ENCODE assay signal across 1 cellular context in the genomic region with DNA sequence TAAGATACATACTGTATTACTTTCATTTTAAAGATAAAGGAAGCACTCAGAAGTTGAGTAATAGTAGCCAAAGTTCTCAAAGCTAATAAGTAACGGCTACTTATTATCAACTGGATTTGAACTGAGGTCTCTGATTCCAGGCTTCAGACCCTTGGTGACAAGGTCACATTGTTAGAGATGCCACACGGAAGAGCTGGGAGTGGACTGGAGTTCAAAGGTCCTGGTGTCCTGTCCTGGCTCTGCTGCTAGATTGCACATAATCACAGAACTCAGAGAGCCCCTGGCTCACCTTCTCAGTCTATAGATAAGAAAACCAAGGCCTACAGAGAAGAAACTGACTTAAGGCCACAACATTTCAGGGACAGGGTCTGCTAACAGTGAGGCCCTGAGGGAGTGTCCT.
TF ChIP-seq lines count a peak whose summit lies in the region.

No MANE protein-coding gene starts in this region.

TF ChIP-seq in HepG2, 621 proteins besides CTCF, POLR2A, EP300 and RAD21 (continued from another document and continues in another):
- no peak for TF ChIP-seq LRRFIP1 (CRISPR knock-in tag; conservative IDR thresholded peaks at IDR 0.05)
- no peak for TF ChIP-seq ZSCAN21 (CRISPR knock-in tag; IDR thresholded peaks at IDR 0.05; ENCODE audit: borderline replicate concordance)
- no peak for TF ChIP-seq TMF1 (CRISPR knock-in tag; IDR thresholded peaks at IDR 0.05; ENCODE audit: low read depth)
- TF ChIP-seq ZFP90 (CRISPR knock-in tag; IDR thresholded peaks at IDR 0.05; ENCODE audit: borderline replicate concordance) = no peak
- TF ChIP-seq, protein P1, sequence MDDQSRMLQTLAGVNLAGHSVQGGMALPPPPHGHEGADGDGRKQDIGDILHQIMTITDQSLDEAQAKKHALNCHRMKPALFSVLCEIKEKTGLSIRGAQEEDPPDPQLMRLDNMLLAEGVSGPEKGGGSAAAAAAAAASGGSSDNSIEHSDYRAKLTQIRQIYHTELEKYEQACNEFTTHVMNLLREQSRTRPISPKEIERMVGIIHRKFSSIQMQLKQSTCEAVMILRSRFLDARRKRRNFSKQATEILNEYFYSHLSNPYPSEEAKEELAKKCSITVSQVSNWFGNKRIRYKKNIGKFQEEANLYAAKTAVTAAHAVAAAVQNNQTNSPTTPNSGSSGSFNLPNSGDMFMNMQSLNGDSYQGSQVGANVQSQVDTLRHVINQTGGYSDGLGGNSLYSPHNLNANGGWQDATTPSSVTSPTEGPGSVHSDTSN (CRISPR knock-in tag; IDR thresholded peaks at IDR 0.05; ENCODE audit: borderline replicate concordance) = no peak
- TF ChIP-seq ZMYM3 (CRISPR knock-in tag; IDR thresholded peaks at IDR 0.05) = peak; percentile 70; the same call in 1 of the 2 replicates
- no peak for TF ChIP-seq ZNF234 (CRISPR knock-in tag; conservative IDR thresholded peaks at IDR 0.05)
- TF ChIP-seq GTF3A (CRISPR knock-in tag; conservative IDR thresholded peaks at IDR 0.05) = no peak
- TF ChIP-seq FOXA3 (CRISPR knock-in tag; IDR thresholded peaks at IDR 0.05) = peak; percentile 8; the same call in 1 of the 2 replicates
- TF ChIP-seq ZFX (CRISPR knock-in tag; IDR thresholded peaks at IDR 0.05; ENCODE audit: low read depth) = 0 out of 2 replicates have a peak, but pooled peaks have one; percentile 30
- TF ChIP-seq, protein P2, sequence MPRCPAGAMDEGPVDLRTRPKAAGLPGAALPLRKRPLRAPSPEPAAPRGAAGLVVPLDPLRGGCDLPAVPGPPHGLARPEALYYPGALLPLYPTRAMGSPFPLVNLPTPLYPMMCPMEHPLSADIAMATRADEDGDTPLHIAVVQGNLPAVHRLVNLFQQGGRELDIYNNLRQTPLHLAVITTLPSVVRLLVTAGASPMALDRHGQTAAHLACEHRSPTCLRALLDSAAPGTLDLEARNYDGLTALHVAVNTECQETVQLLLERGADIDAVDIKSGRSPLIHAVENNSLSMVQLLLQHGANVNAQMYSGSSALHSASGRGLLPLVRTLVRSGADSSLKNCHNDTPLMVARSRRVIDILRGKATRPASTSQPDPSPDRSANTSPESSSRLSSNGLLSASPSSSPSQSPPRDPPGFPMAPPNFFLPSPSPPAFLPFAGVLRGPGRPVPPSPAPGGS (CRISPR knock-in tag; IDR thresholded peaks at IDR 0.05) = no peak
- no peak for TF ChIP-seq ZNF446 (CRISPR knock-in tag; IDR thresholded peaks at IDR 0.05)
- peak; percentile 75; the same call in 1 of the 2 replicates for TF ChIP-seq NCOR1 (IDR thresholded peaks at IDR 0.05; ENCODE audit: borderline replicate concordance, low read length)
- no peak for TF ChIP-seq KDM6A (CRISPR knock-in tag; IDR thresholded peaks at IDR 0.05; ENCODE audit: low read depth)
- no peak for TF ChIP-seq ZNF251 (CRISPR knock-in tag; IDR thresholded peaks at IDR 0.05)
- no peak for TF ChIP-seq ZSCAN22 (CRISPR knock-in tag; IDR thresholded peaks at IDR 0.05)
- TF ChIP-seq HIVEP1 (CRISPR knock-in tag; IDR thresholded peaks at IDR 0.05) = no peak
- TF ChIP-seq XBP1 (CRISPR knock-in tag; IDR thresholded peaks at IDR 0.05) = no peak
- TF ChIP-seq ZNF3 (CRISPR knock-in tag; IDR thresholded peaks at IDR 0.05) = no peak
- no peak for TF ChIP-seq IKZF4 (CRISPR knock-in tag; IDR thresholded peaks at IDR 0.05; ENCODE audit: borderline replicate concordance, low read depth, not compliant biosample characterization)
- peak; percentile 56; the same call in 1 of the 2 replicates for TF ChIP-seq ELF3 (CRISPR knock-in tag; IDR thresholded peaks at IDR 0.05)
- TF ChIP-seq MEIS2 (CRISPR knock-in tag; IDR thresholded peaks at IDR 0.05) = no peak
- TF ChIP-seq ARID4A (CRISPR knock-in tag; IDR thresholded peaks at IDR 0.05; ENCODE audit: borderline replicate concordance) = no peak
- no peak for TF ChIP-seq ZNF337 (CRISPR knock-in tag; IDR thresholded peaks at IDR 0.05; ENCODE audit: borderline replicate concordance, low read depth)
- no peak for TF ChIP-seq HOXA5 (CRISPR knock-in tag; IDR thresholded peaks at IDR 0.05)
- no peak for TF ChIP-seq JARID2 (CRISPR knock-in tag; IDR thresholded peaks at IDR 0.05; ENCODE audit: insufficient replicate concordance)
- TF ChIP-seq KLF16 (CRISPR knock-in tag; IDR thresholded peaks at IDR 0.05) = no peak
- TF ChIP-seq, protein P3, sequence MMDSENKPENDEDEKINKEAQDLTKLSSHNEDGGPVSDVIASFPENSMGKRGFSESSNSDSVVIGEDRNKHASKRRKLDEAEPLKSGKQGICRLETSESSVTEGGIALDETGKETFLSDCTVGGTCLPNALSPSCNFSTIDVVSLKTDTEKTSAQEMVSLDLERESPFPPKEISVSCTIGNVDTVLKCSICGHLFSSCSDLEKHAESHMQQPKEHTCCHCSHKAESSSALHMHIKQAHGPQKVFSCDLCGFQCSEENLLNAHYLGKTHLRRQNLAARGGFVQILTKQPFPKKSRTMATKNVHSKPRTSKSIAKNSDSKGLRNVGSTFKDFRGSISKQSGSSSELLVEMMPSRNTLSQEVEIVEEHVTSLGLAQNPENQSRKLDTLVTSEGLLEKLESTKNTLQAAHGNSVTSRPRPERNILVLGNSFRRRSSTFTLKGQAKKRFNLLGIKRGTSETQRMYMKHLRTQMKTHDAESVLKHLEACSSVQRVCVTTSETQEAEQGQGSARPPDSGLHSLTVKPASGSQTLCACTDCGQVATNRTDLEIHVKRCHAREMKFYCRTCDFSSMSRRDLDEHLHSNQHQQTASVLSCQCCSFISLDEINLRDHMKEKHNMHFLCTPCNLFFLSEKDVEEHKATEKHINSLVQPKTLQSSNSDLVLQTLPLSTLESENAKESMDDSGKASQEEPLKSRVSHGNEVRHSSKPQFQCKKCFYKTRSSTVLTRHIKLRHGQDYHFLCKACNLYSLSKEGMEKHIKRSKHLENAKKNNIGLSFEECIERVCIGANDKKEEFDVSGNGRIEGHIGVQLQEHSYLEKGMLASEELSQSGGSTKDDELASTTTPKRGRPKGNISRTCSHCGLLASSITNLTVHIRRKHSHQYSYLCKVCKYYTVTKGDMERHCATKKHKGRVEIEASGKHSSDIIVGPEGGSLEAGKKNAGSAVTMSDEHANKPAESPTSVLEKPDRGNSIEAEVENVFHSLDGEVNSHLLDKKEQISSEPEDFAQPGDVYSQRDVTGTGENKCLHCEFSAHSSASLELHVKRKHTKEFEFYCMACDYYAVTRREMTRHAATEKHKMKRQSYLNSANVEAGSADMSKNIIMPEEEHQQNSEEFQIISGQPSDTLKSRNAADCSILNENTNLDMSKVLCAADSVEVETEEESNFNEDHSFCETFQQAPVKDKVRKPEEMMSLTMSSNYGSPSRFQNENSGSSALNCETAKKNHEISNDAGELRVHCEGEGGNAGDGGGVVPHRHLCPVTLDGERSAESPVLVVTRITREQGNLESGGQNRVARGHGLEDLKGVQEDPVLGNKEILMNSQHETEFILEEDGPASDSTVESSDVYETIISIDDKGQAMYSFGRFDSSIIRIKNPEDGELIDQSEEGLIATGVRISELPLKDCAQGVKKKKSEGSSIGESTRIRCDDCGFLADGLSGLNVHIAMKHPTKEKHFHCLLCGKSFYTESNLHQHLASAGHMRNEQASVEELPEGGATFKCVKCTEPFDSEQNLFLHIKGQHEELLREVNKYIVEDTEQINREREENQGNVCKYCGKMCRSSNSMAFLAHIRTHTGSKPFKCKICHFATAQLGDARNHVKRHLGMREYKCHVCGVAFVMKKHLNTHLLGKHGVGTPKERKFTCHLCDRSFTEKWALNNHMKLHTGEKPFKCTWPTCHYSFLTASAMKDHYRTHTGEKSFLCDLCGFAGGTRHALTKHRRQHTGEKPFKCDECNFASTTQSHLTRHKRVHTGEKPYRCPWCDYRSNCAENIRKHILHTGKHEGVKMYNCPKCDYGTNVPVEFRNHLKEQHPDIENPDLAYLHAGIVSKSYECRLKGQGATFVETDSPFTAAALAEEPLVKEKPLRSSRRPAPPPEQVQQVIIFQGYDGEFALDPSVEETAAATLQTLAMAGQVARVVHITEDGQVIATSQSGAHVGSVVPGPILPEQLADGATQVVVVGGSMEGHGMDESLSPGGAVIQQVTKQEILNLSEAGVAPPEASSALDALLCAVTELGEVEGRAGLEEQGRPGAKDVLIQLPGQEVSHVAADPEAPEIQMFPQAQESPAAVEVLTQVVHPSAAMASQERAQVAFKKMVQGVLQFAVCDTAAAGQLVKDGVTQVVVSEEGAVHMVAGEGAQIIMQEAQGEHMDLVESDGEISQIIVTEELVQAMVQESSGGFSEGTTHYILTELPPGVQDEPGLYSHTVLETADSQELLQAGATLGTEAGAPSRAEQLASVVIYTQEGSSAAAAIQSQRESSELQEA (CRISPR knock-in tag; IDR thresholded peaks at IDR 0.05; ENCODE audit: not compliant biosample characterization) = no peak
- no peak for TF ChIP-seq ZBTB20 (CRISPR knock-in tag; IDR thresholded peaks at IDR 0.05; ENCODE audit: borderline replicate concordance, low read depth)
- 0 out of 2 replicates have a peak, but pooled peaks have one; percentile 16 for TF ChIP-seq NR2C2 (CRISPR knock-in tag; IDR thresholded peaks at IDR 0.05; ENCODE audit: borderline replicate concordance)
- TF ChIP-seq PHF21A (CRISPR knock-in tag; IDR thresholded peaks at IDR 0.05) = peak; percentile 68; the same call in 1 of the 2 replicates
- TF ChIP-seq, protein P4, sequence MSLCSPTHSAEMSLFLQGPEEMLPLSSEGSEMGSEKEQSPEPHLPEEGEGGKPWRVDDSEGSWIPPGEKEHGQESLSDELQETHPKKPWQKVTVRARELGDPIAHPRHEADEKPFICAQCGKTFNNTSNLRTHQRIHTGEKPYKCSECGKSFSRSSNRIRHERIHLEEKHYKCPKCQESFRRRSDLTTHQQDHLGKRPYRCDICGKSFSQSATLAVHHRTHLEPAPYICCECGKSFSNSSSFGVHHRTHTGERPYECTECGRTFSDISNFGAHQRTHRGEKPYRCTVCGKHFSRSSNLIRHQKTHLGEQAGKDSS (CRISPR knock-in tag; IDR thresholded peaks at IDR 0.05; ENCODE audit: borderline replicate concordance, low read depth) = no peak
- no peak for TF ChIP-seq ZNF660 (CRISPR knock-in tag; IDR thresholded peaks at IDR 0.05; ENCODE audit: borderline replicate concordance, low read depth)
- TF ChIP-seq YY1 (IDR thresholded peaks at IDR 0.05; ENCODE audit: insufficient read depth, insufficient replicate concordance, low read depth, low read length) = no peak
- no peak for TF ChIP-seq RFX1 (IDR thresholded peaks at IDR 0.05)
- no peak for TF ChIP-seq STAT5B (CRISPR knock-in tag; IDR thresholded peaks at IDR 0.05)
- TF ChIP-seq FOXJ3 (CRISPR knock-in tag; IDR thresholded peaks at IDR 0.05; ENCODE audit: borderline replicate concordance) = no peak
- TF ChIP-seq, protein P5, sequence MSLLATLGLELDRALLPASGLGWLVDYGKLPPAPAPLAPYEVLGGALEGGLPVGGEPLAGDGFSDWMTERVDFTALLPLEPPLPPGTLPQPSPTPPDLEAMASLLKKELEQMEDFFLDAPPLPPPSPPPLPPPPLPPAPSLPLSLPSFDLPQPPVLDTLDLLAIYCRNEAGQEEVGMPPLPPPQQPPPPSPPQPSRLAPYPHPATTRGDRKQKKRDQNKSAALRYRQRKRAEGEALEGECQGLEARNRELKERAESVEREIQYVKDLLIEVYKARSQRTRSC (CRISPR knock-in tag; IDR thresholded peaks at IDR 0.05; ENCODE audit: low read depth) = no peak
- no peak for TF ChIP-seq KLF11 (CRISPR knock-in tag; IDR thresholded peaks at IDR 0.05)
